In the genomic region with DNA sequence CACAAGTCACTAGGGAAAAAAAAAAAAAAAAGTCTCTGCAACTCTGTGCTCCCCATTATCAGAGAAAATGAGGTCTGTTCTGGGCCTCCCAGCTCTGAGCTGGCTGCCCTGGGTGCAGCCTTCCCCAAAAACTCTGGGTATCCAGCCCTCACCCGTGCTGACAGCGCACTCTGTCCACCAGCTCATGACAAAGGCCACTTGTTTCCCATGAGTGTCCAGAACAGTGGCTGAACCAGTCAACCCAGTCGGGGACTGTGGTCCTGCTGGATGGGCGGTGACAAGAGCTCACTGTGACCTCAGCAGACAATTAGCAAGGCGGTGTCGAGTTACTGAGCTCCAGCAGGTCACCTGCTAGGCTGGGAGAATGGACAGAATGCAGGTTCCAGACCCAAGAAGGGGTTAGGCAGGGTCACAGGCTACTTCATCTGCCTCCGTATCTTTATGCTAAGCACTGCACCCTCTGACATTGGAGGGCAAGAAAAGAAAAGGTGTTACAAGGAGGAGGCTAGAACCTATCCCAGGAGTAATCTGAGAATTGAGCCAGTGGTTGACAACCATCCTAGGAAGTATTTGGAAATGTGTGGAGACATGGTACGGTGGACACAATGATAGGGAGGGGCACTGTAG, we compare ENCODE assay signal across 9 cellular contexts. TPM values are rescaled to one million over a fixed set of nuclear protein-coding genes. Genes with fewer than 3 reads are reported as not detected.
DNase-seq lines count a peak whose midpoint lies in the region; ATAC-seq and TF ChIP-seq lines count a peak whose summit lies in the region.
"Had no signal": no experiment of that assay in that cellular context is flagged by ENCODE, and none has a peak within 500 bp of the region (broad histone marks: within the 10 kb centered on the region; RNA-seq: fewer than 3 reads in every experiment).

No MANE protein-coding gene starts in this region.

- H3F3A ChIP-seq in smooth muscle cell (ENCODE audit: low read depth) = peaks cover 11% of the 10 kb centered on the region

- H3K27ac Mint-ChIP-seq in brain = peak overlapping the region; percentile 25 to 99 (median 84)

- 39% methylated on average over 8 of the region's 8 CpGs for whole genome bisulfite sequencing in smooth muscle cell (ENCODE audit: low lambda C conversion rate)

- H3K4me1 Mint-ChIP-seq in brain = peaks cover 100% of the 10 kb centered on the region

- peaks cover 33% of the 10 kb centered on the region for H3K4me1 ChIP-seq in smooth muscle cell (ENCODE audit: low read depth)

- peak; percentile 61 for DNase-seq in HuH-7.5 (ENCODE audit: low spot score)
- peak; percentile 37 for DNase-seq in kidney epithelial cell (ENCODE audit: low read depth)
- DNase-seq in smooth muscle cell (lab: John Stamatoyannopoulos, UW; ENCODE audit: unreplicated experiment) = no peak
- no peak for DNase-seq in NCI-H2171 (lab: John Stamatoyannopoulos, UW)
- DNase-seq in NCI-H2171 treated with DMSO at 0.1 percent for 48 hours (lab: John Stamatoyannopoulos, UW) = no peak
- DNase-seq: activated CD8-positive, alpha-beta memory T cell treated with anti-CD3 and anti-CD28 coated beads, Interleukin-2, amount 50 U/mL, for 4 hours had no signal

- H3K27ac ChIP-seq in smooth muscle cell (ENCODE audit: low read depth) = peak overlapping the region; percentile 40

- no peaks in the 10 kb centered on the region for H3K9me3 Mint-ChIP-seq in brain

- H3K4me3 Mint-ChIP-seq in brain = peak overlapping the region in 2 of 5 experiments; percentile 20 to 44

- ATAC-seq in GM18519 (IDR thresholded peaks at IDR 0.05; ENCODE audit: low FRiP score, unreplicated experiment) (no peak), HG02870 (IDR thresholded peaks at IDR 0.05; ENCODE audit: unreplicated experiment) (no peak)

- no peaks in the 10 kb centered on the region for H3K27me3 Mint-ChIP-seq in brain

- H4K20me1 ChIP-seq in smooth muscle cell (ENCODE audit: low read depth) = peaks cover 99% of the 10 kb centered on the region

- no peak overlapping the region for H3K4me3 ChIP-seq in kidney epithelial cell (ENCODE audit: low read depth, low read length)
- no peak overlapping the region for H3K4me3 ChIP-seq in smooth muscle cell

- H3K36me3 ChIP-seq in kidney epithelial cell (ENCODE audit: control insufficient read depth, insufficient read depth, low read length) = no peaks in the 10 kb centered on the region
- no peaks in the 10 kb centered on the region for H3K36me3 ChIP-seq in smooth muscle cell (ENCODE audit: low read depth)

- no peak overlapping the region for H3K4me2 ChIP-seq in smooth muscle cell

- no peaks in the 10 kb centered on the region for H3K9me3 ChIP-seq in smooth muscle cell (replicated peaks; ENCODE audit: low read depth)

- TF ChIP-seq CTCF in brain (conservative IDR thresholded peaks at IDR 0.05) (no peak), kidney epithelial cell (IDR thresholded peaks at IDR 0.05; ENCODE audit: insufficient read depth, low read length, poor library complexity, severe bottlenecking) (no peak), smooth muscle cell (IDR thresholded peaks at IDR 0.05; ENCODE audit: borderline replicate concordance, insufficient read depth, poor library complexity, severe bottlenecking) (no peak)

- no peak overlapping the region for H2AFZ ChIP-seq in smooth muscle cell (ENCODE audit: low read depth)

- H3K79me2 ChIP-seq in smooth muscle cell (ENCODE audit: low read depth) = peaks cover 61% of the 10 kb centered on the region

- no peaks in the 10 kb centered on the region for H3K36me3 Mint-ChIP-seq in brain

- no peak overlapping the region for H3K9ac ChIP-seq in smooth muscle cell (ENCODE audit: low read depth)

- H3K27me3 ChIP-seq in kidney epithelial cell (ENCODE audit: control insufficient read depth, insufficient read depth, low read length) (no peaks in the 10 kb centered on the region), smooth muscle cell (ENCODE audit: low read depth) (no peaks in the 10 kb centered on the region)

RNA-seq across cellular contexts. Expression of a gene that starts 37.2 kb away (rescaled TPM):
- polyA plus RNA-seq in brain (ENCODE audit: insufficient read depth, low read depth, low replicate concordance) = 20.7 TPM
- total RNA-seq in kidney epithelial cell = 35.9 and 42.1 TPM in 2 replicates
- 20.4 and 21.8 TPM in 2 replicates for total RNA-seq in smooth muscle cell
- 11.3 and 14.6 TPM in 2 replicates for polyA plus RNA-seq in smooth muscle cell

Comparison
In these comparisons a context has a peak if more than half of its experiments do, and no peak if none do; other contexts are left out.
1. DNase-seq: peak in HuH-7.5 (single experiment) and kidney epithelial cell (single experiment); none in smooth muscle cell (single experiment), NCI-H2171 (single experiment) and NCI-H2171 treated with DMSO at 0.1 percent for 48 hours (single experiment).